ENCODE assay signal across 16 cellular contexts in the genomic region with DNA sequence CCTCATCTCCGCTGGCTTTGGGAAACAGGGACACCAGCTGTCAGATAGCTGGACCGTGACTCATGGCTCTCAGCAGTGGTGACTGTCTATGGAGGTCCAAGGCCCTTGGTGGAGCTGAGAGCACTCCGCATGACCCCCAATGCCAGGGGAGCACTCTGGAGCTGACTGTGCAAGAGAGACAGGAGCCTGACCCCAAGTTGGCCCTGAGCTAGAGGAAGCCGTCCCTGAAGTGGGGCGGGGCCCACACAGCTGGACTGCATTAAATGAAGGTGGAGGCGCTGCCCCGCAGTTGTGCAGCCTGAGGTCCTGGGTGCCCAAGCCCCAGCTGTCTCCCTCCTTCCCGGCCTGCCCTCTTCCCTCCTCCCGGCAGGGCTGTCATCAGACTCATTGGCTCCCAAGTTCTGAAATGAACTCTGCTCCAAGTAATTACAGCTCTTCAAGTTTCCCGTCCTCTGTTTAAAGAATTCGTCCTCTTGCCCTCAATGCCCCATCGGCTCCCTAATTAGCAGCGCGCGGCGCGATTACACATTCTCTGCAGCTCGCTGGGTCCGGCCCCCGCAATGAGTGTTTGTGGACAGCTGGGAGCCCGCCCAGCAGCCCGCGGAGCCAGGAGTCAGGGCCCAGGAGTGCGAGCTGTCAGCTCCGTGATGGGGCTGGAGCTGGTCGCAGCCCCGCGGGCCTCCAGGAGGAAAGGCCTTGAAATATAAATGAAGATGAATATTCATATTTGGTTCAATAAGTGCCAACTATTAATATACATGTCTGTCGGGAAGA.
A peak's percentile ranks its signal among the peaks of the same experiment; 100 is the strongest.
DNase-seq lines count a peak whose midpoint lies in the region; ATAC-seq, FAIRE-seq and TF ChIP-seq lines count a peak whose summit lies in the region.
"Had no signal": no experiment of that assay in that cellular context is flagged by ENCODE, and none has a peak within 500 bp of the region (broad histone marks: within the 10 kb centered on the region; RNA-seq: fewer than 3 reads in every experiment).

No MANE protein-coding gene starts in this region.

- H3K4me3 ChIP-seq in kidney (ENCODE audit: low read length in 2 of 2), result peak overlapping the region in 1 of 2 donors; percentile 35
- no peak overlapping the region for H3K4me3 ChIP-seq in GM23338

- H3K36me3 Mint-ChIP-seq in WTC11 (no peaks in the 10 kb centered on the region), GM23338 (ENCODE audit: low read depth) (no peaks in the 10 kb centered on the region)
- H3K36me3 Mint-ChIP-seq: activated naive CD8-positive, alpha-beta T cell had no signal

- no peaks in the 10 kb centered on the region for H3F3A ChIP-seq in GM23338 (replicated peaks; ENCODE audit: low read depth)

- ATAC-seq in WTC11 (no peak), GM23338 (no peak), HG02938 (IDR thresholded peaks at IDR 0.05; ENCODE audit: unreplicated experiment) (no peak)
- ATAC-seq: Panc1 had no signal

- FAIRE-seq in kidney (lab: Jason Lieb, UNC), result no peak
- FAIRE-seq: islet of Langerhans had no signal

- H3K36me3 ChIP-seq in kidney (ENCODE audit: control insufficient read depth in 1 of 2, insufficient read depth in 2 of 2, low read length in 2 of 2) (no peaks in the 10 kb centered on the region), GM23338 (ENCODE audit: insufficient read depth) (no peaks in the 10 kb centered on the region)
- H3K36me3 ChIP-seq: neutrophil had no signal

- no peak overlapping the region for H3K4me2 ChIP-seq in GM23338

- H3K79me2 ChIP-seq in GM23338 (replicated peaks; ENCODE audit: insufficient read depth), result no peaks in the 10 kb centered on the region

- H3K4me1 Mint-ChIP-seq in WTC11 (peaks cover 15% of the 10 kb centered on the region), GM23338 (peaks cover 14% of the 10 kb centered on the region; the same call in 2 of the 3 replicates)

- H3K9me3 Mint-ChIP-seq in WTC11, result no peaks in the 10 kb centered on the region
- no peaks in the 10 kb centered on the region for H3K9me3 Mint-ChIP-seq in GM23338
- H3K9me3 Mint-ChIP-seq: dendritic cell treated with granulocyte-macrophage colony-stimulating factor and Interleukin-4, amounts not matched to agents 40 ng/mL and 50 ng/mL, for 4 days; stimulated activated naive CD8-positive, alpha-beta T cell treated with anti-CD3 and anti-CD28 coated beads, Interleukin-15, Interleukin-2, amounts not matched to agents 100 ng/mL and 50 ng/mL, for 24 hours had no signal

- no peaks in the 10 kb centered on the region for H3K9me3 ChIP-seq in kidney (ENCODE audit: control insufficient read depth in 1 of 2, low read length in 2 of 2)
- H3K9me3 ChIP-seq: neutrophil had no signal

- H3K4me3 Mint-ChIP-seq in WTC11, result no peak overlapping the region
- H3K4me3 Mint-ChIP-seq in GM23338, result no peak overlapping the region
- H3K4me3 Mint-ChIP-seq: activated naive CD8-positive, alpha-beta T cell; dendritic cell treated with granulocyte-macrophage colony-stimulating factor and Interleukin-4, amounts not matched to agents 40 ng/mL and 50 ng/mL, for 4 days; stimulated activated naive CD8-positive, alpha-beta T cell treated with anti-CD3 and anti-CD28 coated beads, Interleukin-15, Interleukin-2, amounts not matched to agents 100 ng/mL and 50 ng/mL, for 24 hours had no signal

- H3K27me3 Mint-ChIP-seq in WTC11 (ENCODE audit: low read depth) (no peaks in the 10 kb centered on the region), GM23338 (ENCODE audit: insufficient read depth, low read depth, poor library complexity) (peaks cover 10% of the 10 kb centered on the region)

- H3K4me1 ChIP-seq in kidney (ENCODE audit: control insufficient read depth in 1 of 2, insufficient read depth in 1 of 2, low read depth in 1 of 2, low read length in 2 of 2), result peaks cover 9 to 14% of the 10 kb centered on the region in 2 donors
- no peaks in the 10 kb centered on the region for H3K4me1 ChIP-seq in GM23338 (ENCODE audit: insufficient read depth)

- TF ChIP-seq CTCF in WTC11 (IDR thresholded peaks at IDR 0.05) (no peak), kidney (IDR thresholded peaks at IDR 0.05; ENCODE audit: borderline replicate concordance, extremely low read depth, insufficient read depth) (no peak), GM23338 (conservative IDR thresholded peaks at IDR 0.05; ENCODE audit: low read depth in 2 of 2) (no peak)

- no peaks in the 10 kb centered on the region for H3K27me3 ChIP-seq in GM23338 (ENCODE audit: insufficient read depth)

- H3K27ac ChIP-seq in kidney (ENCODE audit: low read depth in 2 of 2, low read length in 2 of 2) (no peak overlapping the region), GM23338 (ENCODE audit: low read depth) (no peak overlapping the region)
- H3K27ac ChIP-seq: neutrophil had no signal

- DNase-seq in Daoy (ENCODE audit: low read depth) (peak; percentile 21), WTC11 (ENCODE audit: low spot score) (no peak), kidney (peak; percentile 92), posterior vena cava (ENCODE audit: low spot score) (peak; percentile 81), GM23338 (ENCODE audit: low spot score) (no peak), NOMO-1 treated with dmso at 0.1 percent for 144 hours (lab: John Stamatoyannopoulos, UW; ENCODE audit: unreplicated experiment) (no peak)
- no peak for DNase-seq in activated CD8-positive, alpha-beta memory T cell treated with anti-CD3 and anti-CD28 coated beads for 24 hours
- DNase-seq: stimulated activated CD4-positive, alpha-beta T cell treated with anti-CD3 and anti-CD28 coated beads, Interleukin-4, amount 100 ng/mL, for 24 hours; T-helper 9 cell had no signal

- no peaks in the 10 kb centered on the region for H4K20me1 ChIP-seq in GM23338 (replicated peaks; ENCODE audit: insufficient read depth)

- POLR2A ChIA-PET in WTC11 (lab: Charles Lee), result no interaction called here

- H3K27ac Mint-ChIP-seq in WTC11, result no peak overlapping the region
- no peak overlapping the region for H3K27ac Mint-ChIP-seq in GM23338
- H3K27ac Mint-ChIP-seq: activated naive CD8-positive, alpha-beta T cell; dendritic cell treated with granulocyte-macrophage colony-stimulating factor and Interleukin-4, amounts not matched to agents 40 ng/mL and 50 ng/mL, for 4 days; stimulated activated naive CD8-positive, alpha-beta T cell treated with anti-CD3 and anti-CD28 coated beads, Interleukin-15, Interleukin-2, amounts not matched to agents 100 ng/mL and 50 ng/mL, for 24 hours had no signal

- CTCF ChIA-PET in WTC11 (lab: Charles Lee), result interaction anchor here (0.5 to 2.7 kb wide), 17 partner anchors 8 to 603 kb away, joined by 3 to 13 read pairs (median 5); a partner anchor contains a TSS

- no peak overlapping the region; the same call in 1 of the 2 replicates for H2AFZ ChIP-seq in GM23338

- intact Hi-C loops in kidney (cut with DNase I) (no loop called here), posterior vena cava (cut with DNase I) (no loop called here)

- no peak overlapping the region for H3K9ac ChIP-seq in kidney (ENCODE audit: low read length in 2 of 2)

- no peaks in the 10 kb centered on the region for H3K9me2 ChIP-seq in GM23338 (ENCODE audit: insufficient read depth)

TF ChIP-seq in GM23338, 12 proteins besides CTCF, POLR2A, EP300 and RAD21 (continues in another document):
- TF ChIP-seq, protein P1, sequence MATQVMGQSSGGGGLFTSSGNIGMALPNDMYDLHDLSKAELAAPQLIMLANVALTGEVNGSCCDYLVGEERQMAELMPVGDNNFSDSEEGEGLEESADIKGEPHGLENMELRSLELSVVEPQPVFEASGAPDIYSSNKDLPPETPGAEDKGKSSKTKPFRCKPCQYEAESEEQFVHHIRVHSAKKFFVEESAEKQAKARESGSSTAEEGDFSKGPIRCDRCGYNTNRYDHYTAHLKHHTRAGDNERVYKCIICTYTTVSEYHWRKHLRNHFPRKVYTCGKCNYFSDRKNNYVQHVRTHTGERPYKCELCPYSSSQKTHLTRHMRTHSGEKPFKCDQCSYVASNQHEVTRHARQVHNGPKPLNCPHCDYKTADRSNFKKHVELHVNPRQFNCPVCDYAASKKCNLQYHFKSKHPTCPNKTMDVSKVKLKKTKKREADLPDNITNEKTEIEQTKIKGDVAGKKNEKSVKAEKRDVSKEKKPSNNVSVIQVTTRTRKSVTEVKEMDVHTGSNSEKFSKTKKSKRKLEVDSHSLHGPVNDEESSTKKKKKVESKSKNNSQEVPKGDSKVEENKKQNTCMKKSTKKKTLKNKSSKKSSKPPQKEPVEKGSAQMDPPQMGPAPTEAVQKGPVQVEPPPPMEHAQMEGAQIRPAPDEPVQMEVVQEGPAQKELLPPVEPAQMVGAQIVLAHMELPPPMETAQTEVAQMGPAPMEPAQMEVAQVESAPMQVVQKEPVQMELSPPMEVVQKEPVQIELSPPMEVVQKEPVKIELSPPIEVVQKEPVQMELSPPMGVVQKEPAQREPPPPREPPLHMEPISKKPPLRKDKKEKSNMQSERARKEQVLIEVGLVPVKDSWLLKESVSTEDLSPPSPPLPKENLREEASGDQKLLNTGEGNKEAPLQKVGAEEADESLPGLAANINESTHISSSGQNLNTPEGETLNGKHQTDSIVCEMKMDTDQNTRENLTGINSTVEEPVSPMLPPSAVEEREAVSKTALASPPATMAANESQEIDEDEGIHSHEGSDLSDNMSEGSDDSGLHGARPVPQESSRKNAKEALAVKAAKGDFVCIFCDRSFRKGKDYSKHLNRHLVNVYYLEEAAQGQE (IDR thresholded peaks at IDR 0.05; ENCODE audit: unreplicated experiment), result no peak
- TF ChIP-seq STAT1 (IDR thresholded peaks at IDR 0.05; ENCODE audit: unreplicated experiment) (no peak), ZNF114 (CRISPR knock-in tag; IDR thresholded peaks at IDR 0.05) (no peak)

Comparison
In these comparisons a context has a peak if more than half of its experiments do, and no peak if none do; other contexts are left out.
1. DNase-seq: peak in Daoy (single experiment), kidney (single experiment) and posterior vena cava (single experiment); none in WTC11 (single experiment), GM23338 (single experiment), NOMO-1 treated with dmso at 0.1 percent for 144 hours (single experiment) and activated CD8-positive, alpha-beta memory T cell treated with anti-CD3 and anti-CD28 coated beads for 24 hours (single experiment).